10 cellular contexts compared by ENCODE assay signal in genomic region chr9:89137548-89138462, GRCh38. TPM values are rescaled to one million over a fixed set of nuclear protein-coding genes. Genes with fewer than 3 reads are reported as not detected.
DNase-seq lines count a peak whose midpoint lies in the region; ATAC-seq and TF ChIP-seq lines count a peak whose summit lies in the region.
"Had no signal": no experiment of that assay in that cellular context is flagged by ENCODE, and none has a peak within 500 bp of the region (broad histone marks: within the 10 kb centered on the region; RNA-seq: fewer than 3 reads in every experiment).

No MANE protein-coding gene starts in this region.

- no peak overlapping the region for H3K4me3 ChIP-seq in fibroblast of villous mesenchyme (ENCODE audit: low read depth, low read length)
- no peak overlapping the region for H3K4me3 ChIP-seq in effector memory CD4-positive, alpha-beta T cell (ENCODE audit: insufficient read depth, low read depth, low read length, poor library complexity, severe bottlenecking)

- H3K27me3 ChIP-seq in effector memory CD4-positive, alpha-beta T cell (replicated peaks; ENCODE audit: control insufficient read depth, insufficient read depth, low read length, poor library complexity, severe bottlenecking) = no peaks in the 10 kb centered on the region

- no peak overlapping the region for H3K27ac ChIP-seq in effector memory CD4-positive, alpha-beta T cell (ENCODE audit: insufficient read depth, low read length, poor library complexity, severe bottlenecking)

- TF ChIP-seq CTCF in fibroblast of villous mesenchyme (IDR thresholded peaks at IDR 0.05; ENCODE audit: insufficient read depth, low read depth, low read length) = no peak

- no peak for ATAC-seq in HG02885 (IDR thresholded peaks at IDR 0.05; ENCODE audit: poor library complexity, unreplicated experiment)

- DNase-seq in Daoy (ENCODE audit: low read depth) = peak; percentile 92
- DNase-seq in RPMI7951 (ENCODE audit: low read depth) = peak; percentile 91
- peak; percentile 90 for DNase-seq in fibroblast of villous mesenchyme (ENCODE audit: low read depth)
- DNase-seq in renal cortical epithelial cell (ENCODE audit: low read depth) = peak; percentile 94
- DNase-seq in effector memory CD4-positive, alpha-beta T cell = no peak
- no peak for DNase-seq in NCI-H524 (lab: John Stamatoyannopoulos, UW)
- DNase-seq in RPMI8226 = no peak
- DNase-seq: activated gamma-delta T cell, NCI-H1048 had no signal

- no peaks in the 10 kb centered on the region for H3K9me3 ChIP-seq in effector memory CD4-positive, alpha-beta T cell (ENCODE audit: control insufficient read depth, low read length)

- no peaks in the 10 kb centered on the region for H3K36me3 ChIP-seq in effector memory CD4-positive, alpha-beta T cell (ENCODE audit: control insufficient read depth, insufficient read depth, low read length)

- H3K4me1 ChIP-seq in effector memory CD4-positive, alpha-beta T cell (ENCODE audit: control insufficient read depth, insufficient read depth, low read length, poor library complexity, severe bottlenecking) = no peaks in the 10 kb centered on the region

RNA-seq across cellular contexts. Expression of gene SHC3, which starts 40.8 kb away (rescaled TPM):
- 2.3 and 10.1 TPM in 2 replicates for total RNA-seq in Daoy (2014; rRNA removed; shearing (Covaris generic))
- total RNA-seq in RPMI7951 (2014; rRNA removed; shearing (Covaris generic)) = 1.7 and 2.1 TPM in 2 replicates
- total RNA-seq in fibroblast of villous mesenchyme = 7.4 and 11.7 TPM in 2 replicates
- total RNA-seq in renal cortical epithelial cell = 1.1 and 2.1 TPM in 2 replicates

Comparison
In these comparisons a context has a peak if more than half of its experiments do, and no peak if none do; other contexts are left out.
1. DNase-seq: peak in Daoy (single experiment), RPMI7951 (single experiment), fibroblast of villous mesenchyme (single experiment) and renal cortical epithelial cell (single experiment); none in effector memory CD4-positive, alpha-beta T cell (0 of 3), NCI-H524 (0 of 2) and RPMI8226 (single experiment).